In genomic region chr1:21828075-21828474, GRCh38 we compare ENCODE assay signal across 27 cellular contexts. TPM values are rescaled to one million over a fixed set of nuclear protein-coding genes. Genes with fewer than 3 reads are reported as not detected.
"Had no signal": no experiment of that assay in that cellular context is flagged by ENCODE, and none has a peak within 500 bp of the region (broad histone marks: within the 10 kb centered on the region; RNA-seq: fewer than 3 reads in every experiment).

No MANE protein-coding gene starts in this region.

- H3K27ac ChIP-seq: heart left ventricle, hepatocyte, left ventricle myocardium inferior, neural progenitor cell, neutrophil, ovary, prostate gland, sigmoid colon, spleen, testis, thyroid gland, transverse colon, upper lobe of left lung, vagina had no signal

- H3K9me3 Mint-ChIP-seq: neural progenitor cell had no signal

- H3K9ac ChIP-seq: neural progenitor cell had no signal

- H3K9me3 ChIP-seq: heart left ventricle, left ventricle myocardium inferior, neutrophil, ovary, prostate gland, sigmoid colon, testis, thyroid gland, transverse colon, upper lobe of left lung, vagina had no signal

- H3K27me3 ChIP-seq: heart left ventricle, hepatocyte, neural progenitor cell, neutrophil, ovary, sigmoid colon, testis, thyroid gland, transverse colon, upper lobe of left lung, vagina had no signal

- H3K27me3 Mint-ChIP-seq: stimulated activated memory B cell treated with anti-CD40 and anti-IgM and Interleukin-4, amounts not matched to agents 10 μg/mL and 1 μg/mL and 100 μg/mL, for 72 hours; stimulated activated naive CD8-positive, alpha-beta T cell treated with anti-CD3 and anti-CD28 coated beads, Interleukin-15, amount 100 ng/mL, for 72 hours had no signal

- H3K79me2 ChIP-seq: hepatocyte had no signal

- H3K27ac Mint-ChIP-seq: nephron; neural progenitor cell; stimulated activated memory B cell treated with anti-CD40 and anti-IgM and Interleukin-4, amounts not matched to agents 10 μg/mL and 1 μg/mL and 100 μg/mL, for 72 hours had no signal

- H3K4me3 Mint-ChIP-seq: naive thymus-derived CD8-positive, alpha-beta T cell; nephron; stimulated activated memory B cell treated with anti-CD40 and anti-IgM and Interleukin-4, amounts not matched to agents 10 μg/mL and 1 μg/mL and 100 μg/mL, for 72 hours; stimulated activated naive CD8-positive, alpha-beta T cell treated with anti-CD3 and anti-CD28 coated beads, Interleukin-15, amount 100 ng/mL, for 72 hours had no signal

- H3K4me1 Mint-ChIP-seq: naive thymus-derived CD8-positive, alpha-beta T cell; nephron; neural progenitor cell; stimulated activated naive CD8-positive, alpha-beta T cell treated with anti-CD3 and anti-CD28 coated beads, Interleukin-15, amount 100 ng/mL, for 72 hours had no signal

- DNase-seq: islet precursor cell; left ventricle myocardium inferior; mesendoderm; naive thymus-derived CD8-positive, alpha-beta T cell; occipital lobe; ovary; retina; sigmoid colon; small intestine; spleen; stimulated activated CD4-positive, alpha-beta T cell treated with anti-CD3 and anti-CD28 coated beads, Interleukin-4, amount 100 ng/mL, for 24 hours; stimulated activated naive CD4-positive, alpha-beta T cell treated with Interleukin-2 at 50 U/mL for 16 hours; stimulated activated naive CD8-positive, alpha-beta T cell treated with anti-CD3 and anti-CD28 coated beads, Interleukin-15, amount 100 ng/mL, for 72 hours; testis; thyroid gland; transverse colon had no signal

- H2AFZ ChIP-seq: hepatocyte, neural progenitor cell had no signal

- H3K4me2 ChIP-seq: hepatocyte, neural progenitor cell had no signal

- H3K36me3 ChIP-seq: neural progenitor cell, neutrophil, ovary had no signal

- H3K4me1 ChIP-seq: neural progenitor cell, prostate gland, sigmoid colon, testis, thyroid gland, transverse colon, upper lobe of left lung, vagina had no signal

- H3K4me3 ChIP-seq: heart left ventricle, hepatocyte, left ventricle myocardium inferior, lung, neural progenitor cell, ovary, prostate gland, sigmoid colon, spleen, testis, thyroid gland, transverse colon, upper lobe of left lung, vagina had no signal

RNA-seq across cellular contexts. Expression of gene LDLRAD2, which starts 16.0 kb away (rescaled TPM):
- total RNA-seq: kidney epithelial cell; left ventricle myocardium inferior; naive thymus-derived CD8-positive, alpha-beta T cell; occipital lobe; vagina had no signal
